In genomic region chr3:136690611-136691010, GRCh38 we compare ENCODE assay signal across 17 cellular contexts.
"Had no signal": no experiment of that assay in that cellular context is flagged by ENCODE, and none has a peak within 500 bp of the region (broad histone marks: within the 10 kb centered on the region; RNA-seq: fewer than 3 reads in every experiment).

No MANE protein-coding gene starts in this region.

- H3K4me1 ChIP-seq: upper lobe of right lung had no signal

- H3K9me3 ChIP-seq: upper lobe of right lung had no signal

- DNase-seq: activated CD4-positive, alpha-beta T cell treated with anti-CD3 and anti-CD28 coated beads, Interleukin-2, amount 50 U/mL, for 1 hour; activated CD8-positive, alpha-beta memory T cell treated with anti-CD3 and anti-CD28 coated beads, Interleukin-2, amount 50 U/mL, for 4 hours; activated gamma-delta T cell treated with Interleukin-2 at 50 U/mL for 16 hours; activated T-cell treated with anti-CD3 and anti-CD28 coated beads, Interleukin-2, amount 50 U/mL, for 48 hours; amygdala; foreskin keratinocyte; left colon; nephron progenitor cell; occipital lobe; retina; stimulated activated naive CD4-positive, alpha-beta T cell had no signal

- H3K36me3 ChIP-seq: cardiac muscle cell, upper lobe of right lung had no signal

- H3K4me1 Mint-ChIP-seq: nephron progenitor cell had no signal

- H3K27ac ChIP-seq: cardiac muscle cell, foreskin keratinocyte, hepatocyte, upper lobe of right lung had no signal

- ATAC-seq: foreskin keratinocyte, left colon had no signal

- H3K27me3 ChIP-seq: cardiac muscle cell, foreskin keratinocyte, hepatocyte, upper lobe of right lung had no signal

- H3K4me3 Mint-ChIP-seq: nephron progenitor cell; T-helper 1 cell treated with Interleukin-12 subunit alpha and Interleukin-12 subunit beta and Interleukin-4 antibody, amounts not matched to agents 30 μg/mL and 1 μg/mL, for 36 hours had no signal

- H3K4me3 ChIP-seq: cardiac muscle cell, hepatocyte, lung, upper lobe of right lung had no signal

- H3K27ac Mint-ChIP-seq: activated naive CD4-positive, alpha-beta T cell treated with anti-CD3 and anti-CD28 coated beads, Interleukin-2, amount 50 U/mL, for 72 hours; nephron progenitor cell; T-helper 1 cell treated with Interleukin-12 subunit alpha and Interleukin-12 subunit beta and Interleukin-4 antibody, amounts not matched to agents 30 μg/mL and 1 μg/mL, for 36 hours had no signal
